8 cellular contexts compared by ENCODE assay signal in the genomic region with DNA sequence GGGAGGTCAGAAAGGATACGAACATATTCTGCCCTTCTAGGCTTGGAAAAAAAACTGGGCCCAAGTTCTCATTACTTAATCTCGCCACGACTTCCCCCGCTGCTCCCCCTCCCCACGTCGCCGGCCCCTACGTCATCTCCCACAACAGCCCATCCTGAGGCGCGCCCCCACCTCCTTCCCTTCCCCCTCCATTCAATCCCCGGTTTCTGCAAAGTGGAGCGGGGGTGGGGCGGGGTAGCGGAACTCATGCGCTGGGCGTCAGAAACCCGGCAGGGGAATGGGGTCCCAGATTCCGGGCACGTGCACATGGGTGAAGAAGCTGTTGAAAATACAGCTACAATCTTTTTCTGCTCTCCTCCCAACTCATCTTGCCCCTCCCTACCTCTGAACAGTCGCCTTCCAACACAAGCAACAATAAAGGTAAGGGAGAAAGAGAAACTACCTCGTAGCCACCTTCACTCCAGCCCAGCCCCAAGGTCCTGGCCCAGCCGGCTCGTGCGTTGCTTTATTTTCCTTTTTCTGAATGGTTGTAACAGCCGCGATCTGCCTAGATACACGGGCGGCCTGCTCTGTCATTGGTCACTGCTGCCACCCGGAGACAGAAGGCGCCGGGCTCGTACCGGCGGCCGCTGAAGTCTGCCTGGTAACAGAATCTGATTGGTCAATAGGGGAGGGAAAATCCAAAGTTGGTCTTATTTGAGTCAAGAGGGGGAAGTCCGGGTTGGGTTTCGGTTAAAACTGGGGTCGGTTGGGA. TPM values are rescaled to one million over a fixed set of nuclear protein-coding genes. Genes with fewer than 3 reads are reported as not detected.
A peak's percentile ranks its signal among the peaks of the same experiment; 100 is the strongest.
DNase-seq lines count a peak whose midpoint lies in the region; ATAC-seq, FAIRE-seq and TF ChIP-seq lines count a peak whose summit lies in the region.

A gene (minus strand): TSS at position 484 of the 754 bp plus-strand sequence. CDS start 932 bp downstream, outside the sequence.

- peak within 1 kb of the TSS; percentile 76 for H2AFZ ChIP-seq in keratinocyte (ENCODE audit: control insufficient read depth, low read length)

- no peaks in the 10 kb centered on the region for H3K79me2 ChIP-seq in keratinocyte (ENCODE audit: control insufficient read depth, insufficient read depth, low read length)

- H3K27me3 ChIP-seq in keratinocyte (ENCODE audit: control insufficient read depth, extremely low read depth, insufficient read depth, low read length) = no peaks in the 10 kb centered on the region

- no peak for TF ChIP-seq CTCF in keratinocyte (optimal IDR thresholded peaks at IDR 0.05 in 1 of 3, IDR thresholded peaks at IDR 0.05 in 1 of 3, conservative IDR thresholded peaks at IDR 0.05 in 1 of 3; ENCODE audit: extremely low read depth in 1 of 3, insufficient read depth in 2 of 3, low read length in 3 of 3)

- H3K4me1 ChIP-seq in keratinocyte (ENCODE audit: control insufficient read depth, extremely low read depth, insufficient read depth, low read length) = peaks cover 4% of the 10 kb centered on the region

- dilution Hi-C loops in keratinocyte (cut with MboI; ENCODE audit: extremely low pct_ligation_motif_present, low sequenced_read_pairs) = no loop called here

- H3K9ac ChIP-seq in keratinocyte (ENCODE audit: control insufficient read depth, extremely low read depth, insufficient read depth, low read length) = peak within 1 kb of the TSS; percentile 98

- no peaks in the 10 kb centered on the region for H3K9me1 ChIP-seq in keratinocyte (ENCODE audit: control insufficient read depth, extremely low read depth, insufficient read depth, low read length)

- peaks cover 17 to 21% of the 10 kb centered on the region in 2 experiments for H3K36me3 ChIP-seq in keratinocyte (ENCODE audit: control insufficient read depth in 2 of 2, extremely low read depth in 1 of 2, insufficient read depth in 2 of 2, low read length in 2 of 2)

- peak within 1 kb of the TSS; percentile 74 to 84 (median 74) for H3K4me3 ChIP-seq in keratinocyte (ENCODE audit: control insufficient read depth in 2 of 3, extremely low read depth in 1 of 3, insufficient read depth in 2 of 3, low read depth in 1 of 3, low read length in 3 of 3)

- ATAC-seq in HG03432 (IDR thresholded peaks at IDR 0.05; ENCODE audit: unreplicated experiment) = peak; percentile 92

- peak; percentile 66 for TF ChIP-seq POLR2A in GM19099 (IDR thresholded peaks at IDR 0.05; ENCODE audit: extremely low read depth, insufficient read length, low read depth)

- peak within 1 kb of the TSS; percentile 99 for H3K27ac ChIP-seq in keratinocyte (ENCODE audit: control insufficient read depth, insufficient read depth, low read length)

- peak; percentile 57 for FAIRE-seq in keratinocyte (lab: Jason Lieb, UNC)

- H3K9me3 ChIP-seq in keratinocyte (ENCODE audit: control insufficient read depth, low read depth, low read length) = no peaks in the 10 kb centered on the region

- DNase-seq in AG20443 (ENCODE audit: low spot score) (peak; percentile 97), NCI-H510A (lab: John Stamatoyannopoulos, UW) (peak; percentile 92), cerebellum (ENCODE audit: low spot score) (peak; percentile 97), keratinocyte (ENCODE audit: low read depth, low spot score) (peak; percentile 89)
- DNase-seq in activated CD4-positive, alpha-beta T cell treated with anti-CD3 and anti-CD28 coated beads for 1 hour = peak; percentile 91
- peak; percentile 81 to 89 for DNase-seq in stimulated activated CD4-positive, alpha-beta T cell treated with anti-CD3 and anti-CD28 coated beads, Interleukin-15, amount 100 ng/mL, for 1 hour (ENCODE audit: low read depth in 1 of 2, low spot score in 1 of 2)

- no peaks in the 10 kb centered on the region for H4K20me1 ChIP-seq in keratinocyte (ENCODE audit: control insufficient read depth, extremely low read depth, insufficient read depth, low read length)

- peak within 1 kb of the TSS; percentile 68 for H3K4me2 ChIP-seq in keratinocyte (ENCODE audit: control insufficient read depth, extremely low read depth, insufficient read depth, low read depth, low read length)

RNA-seq across cellular contexts. Expression of the gene that starts here (rescaled TPM):
- 29.8 TPM for total RNA-seq in cerebellum
- 35.0 to 61.9 TPM (median 55.4 TPM) in 3 replicates for polyA plus RNA-seq in keratinocyte
- 3.4 TPM for polyA plus RNA-seq in keratinocyte (2011; ENCODE audit: low read depth)
- polyA plus RNA-seq in keratinocyte (2011; cell fraction: cytosol; rRNA removed) = 28.6 and 48.7 TPM in 2 replicates
- 68.3 and 71.6 TPM in 2 replicates for polyA plus RNA-seq in keratinocyte (2011; cell fraction: nucleus; rRNA removed)
- polyA plus RNA-seq in keratinocyte (2012; ENCODE audit: low replicate concordance) = 11.1 and 28.3 TPM in 2 replicates
- polyA minus RNA-seq in keratinocyte = 51.3 to 174 TPM (median 62.4 TPM) in 3 replicates
- 34.5 TPM for polyA minus RNA-seq in keratinocyte (2011; cell fraction: cytosol; rRNA and poly(A)+ RNA removed)
- polyA minus RNA-seq in keratinocyte (2011; cell fraction: nucleus; rRNA and poly(A)+ RNA removed) = 31.4 and 44.1 TPM in 2 replicates

Comparison
In these comparisons a context has a peak if more than half of its experiments do, and no peak if none do; other contexts are left out.
1. Peak in every context shown above with its lines: DNase-seq, ATAC-seq, H3K4me3 ChIP-seq and H3K27ac ChIP-seq.